In genomic region chr11:130282111-130282510, GRCh38 we compare ENCODE assay signal across 5 cellular contexts.
"Had no signal": no experiment of that assay in that cellular context is flagged by ENCODE, and none has a peak within 500 bp of the region (broad histone marks: within the 10 kb centered on the region; RNA-seq: fewer than 3 reads in every experiment).

No MANE protein-coding gene starts in this region.

- ATAC-seq: K562 had no signal

- H3K9me3 ChIP-seq: HAP-1 had no signal

- H3K4me1 ChIP-seq: HAP-1 had no signal

- H3K4me3 ChIP-seq: HAP-1, K562 had no signal

- H3K36me3 ChIP-seq: HAP-1 had no signal

- DNase-seq: GOT3, H7, IMR-90 had no signal
